Comparison of ENCODE assay signal across 1 cellular context in the genomic region with DNA sequence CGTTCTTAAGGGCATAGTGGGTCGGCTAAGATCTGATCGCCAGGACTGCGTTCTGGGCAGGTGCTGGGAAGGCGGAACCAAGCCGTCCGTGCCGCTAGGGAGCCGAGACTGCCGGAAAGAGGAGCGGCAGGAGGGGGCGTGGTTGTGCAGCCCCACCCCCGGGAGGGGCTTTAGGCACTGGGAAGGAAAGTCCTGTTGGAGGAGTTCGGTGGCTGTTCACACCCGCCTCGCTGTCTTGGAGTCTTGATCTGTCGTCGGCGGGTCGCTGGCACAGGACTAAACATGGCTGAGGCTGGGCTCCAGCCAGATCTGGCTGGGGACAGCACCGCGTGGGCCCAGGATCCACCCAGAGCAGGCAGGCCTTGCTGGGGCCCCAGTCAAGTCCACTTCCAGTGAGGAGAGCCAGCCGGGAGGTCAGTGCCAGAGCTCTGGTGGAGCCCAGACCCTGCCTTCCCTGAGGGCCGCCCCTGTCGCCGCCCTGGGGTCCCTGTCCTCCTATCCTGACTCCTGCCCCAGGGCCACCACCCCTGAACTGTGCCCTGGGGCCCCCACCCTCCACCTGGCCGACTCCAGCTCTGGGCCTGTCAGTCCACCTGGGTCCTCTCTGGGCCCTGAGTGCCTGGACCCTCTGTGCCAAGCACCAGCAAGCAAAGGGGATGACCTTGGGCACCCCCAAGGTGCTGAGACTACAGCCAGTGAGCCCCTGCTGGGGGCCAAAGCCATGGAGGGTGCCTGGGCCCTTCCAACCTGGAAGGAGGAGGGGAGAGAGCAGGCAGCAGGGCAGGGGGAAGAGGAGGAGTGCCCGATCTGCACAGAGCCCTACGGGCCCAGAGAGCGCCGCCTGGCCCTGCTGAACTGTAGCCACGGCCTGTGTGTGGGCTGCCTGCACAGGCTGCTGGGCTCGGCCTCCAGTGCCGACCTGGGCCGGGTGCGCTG.
TF ChIP-seq lines count a peak whose summit lies in the region.

No MANE protein-coding gene starts in this region.

TF ChIP-seq in HepG2, 621 proteins besides CTCF, POLR2A, EP300 and RAD21 (continued from another document and continues in another):
- TF ChIP-seq, protein P1, sequence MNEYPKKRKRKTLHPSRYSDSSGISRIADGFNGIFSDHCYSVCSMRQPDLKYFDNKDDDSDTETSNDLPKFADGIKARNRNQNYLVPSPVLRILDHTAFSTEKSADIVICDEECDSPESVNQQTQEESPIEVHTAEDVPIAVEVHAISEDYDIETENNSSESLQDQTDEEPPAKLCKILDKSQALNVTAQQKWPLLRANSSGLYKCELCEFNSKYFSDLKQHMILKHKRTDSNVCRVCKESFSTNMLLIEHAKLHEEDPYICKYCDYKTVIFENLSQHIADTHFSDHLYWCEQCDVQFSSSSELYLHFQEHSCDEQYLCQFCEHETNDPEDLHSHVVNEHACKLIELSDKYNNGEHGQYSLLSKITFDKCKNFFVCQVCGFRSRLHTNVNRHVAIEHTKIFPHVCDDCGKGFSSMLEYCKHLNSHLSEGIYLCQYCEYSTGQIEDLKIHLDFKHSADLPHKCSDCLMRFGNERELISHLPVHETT (CRISPR knock-in tag; conservative IDR thresholded peaks at IDR 0.05): no peak
- TF ChIP-seq YEATS2 (CRISPR knock-in tag; IDR thresholded peaks at IDR 0.05; ENCODE audit: borderline replicate concordance) (peak; percentile 4; the same call in 1 of the 2 replicates), ZNF281 (CRISPR knock-in tag; IDR thresholded peaks at IDR 0.05; ENCODE audit: borderline replicate concordance) (no peak), ZNF20 (CRISPR knock-in tag; IDR thresholded peaks at IDR 0.05) (no peak), DNMT1 (CRISPR knock-in tag; IDR thresholded peaks at IDR 0.05) (no peak), CREB3 (CRISPR knock-in tag; IDR thresholded peaks at IDR 0.05) (no peak), ZNF776 (CRISPR knock-in tag; IDR thresholded peaks at IDR 0.05) (no peak; the same call in 1 of the 2 replicates), PITX1 (CRISPR knock-in tag; IDR thresholded peaks at IDR 0.05) (peak; percentile 26; the same call in 1 of the 2 replicates), ZNF619 (CRISPR knock-in tag; IDR thresholded peaks at IDR 0.05) (no peak), ZMYM2 (CRISPR knock-in tag; IDR thresholded peaks at IDR 0.05) (no peak), KLF13 (CRISPR knock-in tag; IDR thresholded peaks at IDR 0.05) (peak; percentile 34; the same call in 1 of the 2 replicates), ZNF3 (CRISPR knock-in tag; IDR thresholded peaks at IDR 0.05) (no peak), ZFP36L2 (CRISPR knock-in tag; IDR thresholded peaks at IDR 0.05) (no peak), ZNF430 (CRISPR knock-in tag; IDR thresholded peaks at IDR 0.05) (no peak; the same call in 1 of the 2 replicates), ERF (CRISPR knock-in tag; IDR thresholded peaks at IDR 0.05) (peak; percentile 59), ADNP (CRISPR knock-in tag; IDR thresholded peaks at IDR 0.05) (no peak), ZNF660 (CRISPR knock-in tag; IDR thresholded peaks at IDR 0.05; ENCODE audit: borderline replicate concordance, low read depth) (no peak), ZSCAN20 (CRISPR knock-in tag; IDR thresholded peaks at IDR 0.05; ENCODE audit: borderline replicate concordance) (no peak), ZNF280D (CRISPR knock-in tag; IDR thresholded peaks at IDR 0.05) (no peak; the same call in 1 of the 2 replicates), SAFB2 (CRISPR knock-in tag; IDR thresholded peaks at IDR 0.05; ENCODE audit: borderline replicate concordance, low read depth) (no peak), ZNF274 (CRISPR knock-in tag; IDR thresholded peaks at IDR 0.05) (peak; percentile 46; the same call in 1 of the 2 replicates), ZNF232 (CRISPR knock-in tag; IDR thresholded peaks at IDR 0.05; ENCODE audit: borderline replicate concordance) (peak; percentile 26; the same call in 1 of the 2 replicates), UBTF (CRISPR knock-in tag; IDR thresholded peaks at IDR 0.05) (peak; percentile 48; the same call in 1 of the 2 replicates), ZNF496 (CRISPR knock-in tag; IDR thresholded peaks at IDR 0.05; ENCODE audit: insufficient replicate concordance) (no peak), MIER3 (CRISPR knock-in tag; IDR thresholded peaks at IDR 0.05; ENCODE audit: borderline replicate concordance) (no peak), GPN1 (CRISPR knock-in tag; IDR thresholded peaks at IDR 0.05; ENCODE audit: borderline replicate concordance) (no peak), KLF9 (CRISPR knock-in tag; IDR thresholded peaks at IDR 0.05; ENCODE audit: low read depth) (0 out of 2 replicates have a peak, but pooled peaks have one; percentile 88), ZIK1 (CRISPR knock-in tag; IDR thresholded peaks at IDR 0.05; ENCODE audit: borderline replicate concordance, low read depth) (peak; percentile 82), HNRNPL (IDR thresholded peaks at IDR 0.05; ENCODE audit: low read depth, low read length) (0 out of 2 replicates have a peak, but pooled peaks have one; percentile 82), GATAD2A (CRISPR knock-in tag; IDR thresholded peaks at IDR 0.05) (peak; percentile 35; the same call in 1 of the 2 replicates), BCL3 (CRISPR knock-in tag; IDR thresholded peaks at IDR 0.05) (no peak; the same call in 1 of the 2 replicates), SCMH1 (CRISPR knock-in tag; IDR thresholded peaks at IDR 0.05; ENCODE audit: borderline replicate concordance) (no peak), GATA4 (IDR thresholded peaks at IDR 0.05; ENCODE audit: borderline replicate concordance, low read depth) (0 out of 2 replicates have a peak, but pooled peaks have one; percentile 16), CC2D1A (CRISPR knock-in tag; IDR thresholded peaks at IDR 0.05) (peak; percentile 74; the same call in 1 of the 2 replicates)
- TF ChIP-seq, protein P2, sequence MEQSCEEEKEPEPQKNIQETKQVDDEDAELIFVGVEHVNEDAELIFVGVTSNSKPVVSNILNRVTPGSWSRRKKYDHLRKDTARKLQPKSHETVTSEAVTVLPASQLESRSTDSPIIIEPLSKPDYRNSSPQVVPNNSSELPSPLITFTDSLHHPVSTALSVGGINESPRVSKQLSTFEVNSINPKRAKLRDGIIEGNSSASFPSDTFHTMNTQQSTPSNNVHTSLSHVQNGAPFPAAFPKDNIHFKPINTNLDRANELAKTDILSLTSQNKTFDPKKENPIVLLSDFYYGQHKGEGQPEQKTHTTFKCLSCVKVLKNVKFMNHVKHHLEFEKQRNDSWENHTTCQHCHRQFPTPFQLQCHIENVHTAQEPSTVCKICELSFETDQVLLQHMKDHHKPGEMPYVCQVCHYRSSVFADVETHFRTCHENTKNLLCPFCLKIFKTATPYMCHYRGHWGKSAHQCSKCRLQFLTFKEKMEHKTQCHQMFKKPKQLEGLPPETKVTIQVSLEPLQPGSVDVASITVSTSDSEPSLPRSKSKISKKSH (CRISPR knock-in tag; IDR thresholded peaks at IDR 0.05; ENCODE audit: borderline replicate concordance): 0 out of 2 replicates have a peak, but pooled peaks have one; percentile 13
- TF ChIP-seq, protein P3, sequence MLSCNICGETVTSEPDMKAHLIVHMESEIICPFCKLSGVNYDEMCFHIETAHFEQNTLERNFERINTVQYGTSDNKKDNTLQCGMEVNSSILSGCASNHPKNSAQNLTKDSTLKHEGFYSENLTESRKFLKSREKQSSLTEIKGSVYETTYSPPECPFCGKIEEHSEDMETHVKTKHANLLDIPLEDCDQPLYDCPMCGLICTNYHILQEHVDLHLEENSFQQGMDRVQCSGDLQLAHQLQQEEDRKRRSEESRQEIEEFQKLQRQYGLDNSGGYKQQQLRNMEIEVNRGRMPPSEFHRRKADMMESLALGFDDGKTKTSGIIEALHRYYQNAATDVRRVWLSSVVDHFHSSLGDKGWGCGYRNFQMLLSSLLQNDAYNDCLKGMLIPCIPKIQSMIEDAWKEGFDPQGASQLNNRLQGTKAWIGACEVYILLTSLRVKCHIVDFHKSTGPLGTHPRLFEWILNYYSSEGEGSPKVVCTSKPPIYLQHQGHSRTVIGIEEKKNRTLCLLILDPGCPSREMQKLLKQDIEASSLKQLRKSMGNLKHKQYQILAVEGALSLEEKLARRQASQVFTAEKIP (CRISPR knock-in tag; IDR thresholded peaks at IDR 0.05; ENCODE audit: borderline replicate concordance): no peak
- TF ChIP-seq, protein P4, sequence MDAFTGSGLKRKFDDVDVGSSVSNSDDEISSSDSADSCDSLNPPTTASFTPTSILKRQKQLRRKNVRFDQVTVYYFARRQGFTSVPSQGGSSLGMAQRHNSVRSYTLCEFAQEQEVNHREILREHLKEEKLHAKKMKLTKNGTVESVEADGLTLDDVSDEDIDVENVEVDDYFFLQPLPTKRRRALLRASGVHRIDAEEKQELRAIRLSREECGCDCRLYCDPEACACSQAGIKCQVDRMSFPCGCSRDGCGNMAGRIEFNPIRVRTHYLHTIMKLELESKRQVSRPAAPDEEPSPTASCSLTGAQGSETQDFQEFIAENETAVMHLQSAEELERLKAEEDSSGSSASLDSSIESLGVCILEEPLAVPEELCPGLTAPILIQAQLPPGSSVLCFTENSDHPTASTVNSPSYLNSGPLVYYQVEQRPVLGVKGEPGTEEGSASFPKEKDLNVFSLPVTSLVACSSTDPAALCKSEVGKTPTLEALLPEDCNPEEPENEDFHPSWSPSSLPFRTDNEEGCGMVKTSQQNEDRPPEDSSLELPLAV (CRISPR knock-in tag; conservative IDR thresholded peaks at IDR 0.05; ENCODE audit: low read depth): no peak
